In genomic region chr13:51837016-51837415, GRCh38 we compare ENCODE assay signal across 24 cellular contexts. TPM values are rescaled to one million over a fixed set of nuclear protein-coding genes. Genes with fewer than 3 reads are reported as not detected.
DNase-seq lines count a peak whose midpoint lies in the region; ATAC-seq and TF ChIP-seq lines count a peak whose summit lies in the region.
"Had no signal": no experiment of that assay in that cellular context is flagged by ENCODE, and none has a peak within 500 bp of the region (broad histone marks: within the 10 kb centered on the region; RNA-seq: fewer than 3 reads in every experiment).

No MANE protein-coding gene starts in this region.

- intact Hi-C loops in testis (cut with DNase I; ENCODE audit: low total_unique reads), result no loop called here

- no peak for ATAC-seq in activated naive CD8-positive, alpha-beta T cell treated with anti-CD3 and anti-CD28 coated beads, Interleukin-2, amount 10 ng/mL, durations not matched to agents 7 days and 5 days (ENCODE audit: low read depth)
- no peak for ATAC-seq in GM19463 (IDR thresholded peaks at IDR 0.05; ENCODE audit: unreplicated experiment)
- ATAC-seq: A549 had no signal

- H3K36me3 ChIP-seq in neutrophil (peaks cover 7% of the 10 kb centered on the region), testis (ENCODE audit: low read depth, missing control alignments) (no peaks in the 10 kb centered on the region)
- H3K36me3 ChIP-seq: BLaER1 treated with 17β-estradiol and CSF1 and Interleukin-3, amounts not matched to agents 10 nM and 100 nM had no signal

- 87% methylated on average over 3 of the region's 3 CpGs for whole genome bisulfite sequencing in testis, 2 donors

- no peaks in the 10 kb centered on the region for H3K9me3 Mint-ChIP-seq in activated naive CD8-positive, alpha-beta T cell treated with anti-CD3 and anti-CD28 coated beads, Interleukin-2, amount 10 ng/mL, durations not matched to agents 7 days and 5 days
- no peaks in the 10 kb centered on the region for H3K9me3 Mint-ChIP-seq in activated naive CD8-positive, alpha-beta T cell treated with anti-CD3 and anti-CD28 coated beads for 36 hours
- H3K9me3 Mint-ChIP-seq: CD4-positive, alpha-beta T cell had no signal

- peaks cover 94 to 99% of the 10 kb centered on the region in 2 experiments for H3K4me1 ChIP-seq in neutrophil (ENCODE audit: control insufficient read depth in 1 of 2, insufficient read depth in 1 of 2, low read depth in 1 of 2, low read length in 1 of 2)
- no peaks in the 10 kb centered on the region for H3K4me1 ChIP-seq in testis
- H3K4me1 ChIP-seq: A549 had no signal

- H3K4me3 ChIP-seq in neutrophil (ENCODE audit: low read depth in 1 of 2, low read length in 1 of 2) (peak overlapping the region; percentile 51 to 62), testis (no peak overlapping the region)
- H3K4me3 ChIP-seq: A549; BLaER1 treated with 17β-estradiol and CSF1 and Interleukin-3, amounts not matched to agents 10 nM and 100 nM; GM23248 had no signal

- no peak for TF ChIP-seq POLR2A in testis (IDR thresholded peaks at IDR 0.05)

- DNase-seq in activated naive CD8-positive, alpha-beta T cell treated with anti-CD3 and anti-CD28 coated beads, Interleukin-2, amount 10 ng/mL, durations not matched to agents 7 days and 5 days, result no peak
- DNase-seq in activated naive CD8-positive, alpha-beta T cell treated with anti-CD3 and anti-CD28 coated beads for 36 hours, result no peak
- DNase-seq in ecto neural progenitor cell (ENCODE audit: low spot score) (peak; percentile 10), testis (no peak), NCI-H146 treated with DMSO at 0.1 percent for 48 hours (lab: John Stamatoyannopoulos, UW; ENCODE audit: unreplicated experiment) (no peak)
- DNase-seq: AML-193; CD4-positive, alpha-beta T cell; GM23248; H7; KBM-7; MV-4-11; NCI-H1105; NCI-H1436 treated with DMSO at 0.1 percent for 48 hours; NCI-H1930; NCI-H446; NCI-H524 treated with DMSO at 0.1 percent for 48 hours; NCI-H774; SIG-M5 had no signal

- TF ChIP-seq CTCF in neutrophil (IDR thresholded peaks at IDR 0.05) (no peak), testis (IDR thresholded peaks at IDR 0.05) (no peak)

- no peaks in the 10 kb centered on the region for H3K27me3 Mint-ChIP-seq in activated naive CD8-positive, alpha-beta T cell treated with anti-CD3 and anti-CD28 coated beads, Interleukin-2, amount 10 ng/mL, durations not matched to agents 7 days and 5 days
- no peaks in the 10 kb centered on the region for H3K27me3 Mint-ChIP-seq in activated naive CD8-positive, alpha-beta T cell treated with anti-CD3 and anti-CD28 coated beads for 36 hours
- H3K27me3 Mint-ChIP-seq: CD4-positive, alpha-beta T cell had no signal

- peak overlapping the region; percentile 97 for H3K27ac ChIP-seq in neutrophil
- H3K27ac ChIP-seq in testis, result no peak overlapping the region
- H3K27ac ChIP-seq: A549; BLaER1 treated with 17β-estradiol and CSF1 and Interleukin-3, amounts not matched to agents 10 nM and 100 nM; GM23248 had no signal

- H3K36me3 Mint-ChIP-seq in activated naive CD8-positive, alpha-beta T cell treated with anti-CD3 and anti-CD28 coated beads, Interleukin-2, amount 10 ng/mL, durations not matched to agents 7 days and 5 days, result no peaks in the 10 kb centered on the region
- H3K36me3 Mint-ChIP-seq in activated naive CD8-positive, alpha-beta T cell treated with anti-CD3 and anti-CD28 coated beads for 36 hours, result no peaks in the 10 kb centered on the region

- no peaks in the 10 kb centered on the region for H3K27me3 ChIP-seq in neutrophil
- no peaks in the 10 kb centered on the region for H3K27me3 ChIP-seq in testis
- H3K27me3 ChIP-seq: BLaER1 treated with 17β-estradiol and CSF1 and Interleukin-3, amounts not matched to agents 10 nM and 100 nM had no signal

- POLR2A ChIA-PET in activated naive CD8-positive, alpha-beta T cell treated with anti-CD3 and anti-CD28 coated beads, Interleukin-2, amount 10 ng/mL, durations not matched to agents 7 days and 5 days (lab: Charles Lee), result interaction anchor here (1.0 kb wide), 1 partner anchor 384 kb away, joined by 3 read pairs; the partner anchor contains the start of gene INTS6

- H3K9me3 ChIP-seq in neutrophil (no peaks in the 10 kb centered on the region), testis (no peaks in the 10 kb centered on the region)
- H3K9me3 ChIP-seq: A549; BLaER1 treated with 17β-estradiol and CSF1 and Interleukin-3, amounts not matched to agents 10 nM and 100 nM had no signal

- H3K4me1 Mint-ChIP-seq in activated naive CD8-positive, alpha-beta T cell treated with anti-CD3 and anti-CD28 coated beads, Interleukin-2, amount 10 ng/mL, durations not matched to agents 7 days and 5 days, result peaks cover 40% of the 10 kb centered on the region
- peaks cover 35% of the 10 kb centered on the region for H3K4me1 Mint-ChIP-seq in activated naive CD8-positive, alpha-beta T cell treated with anti-CD3 and anti-CD28 coated beads for 36 hours

- peak overlapping the region; percentile 21 for H3K27ac Mint-ChIP-seq in activated naive CD8-positive, alpha-beta T cell treated with anti-CD3 and anti-CD28 coated beads, Interleukin-2, amount 10 ng/mL, durations not matched to agents 7 days and 5 days
- H3K27ac Mint-ChIP-seq in activated naive CD8-positive, alpha-beta T cell treated with anti-CD3 and anti-CD28 coated beads for 36 hours, result no peak overlapping the region
- H3K27ac Mint-ChIP-seq: CD4-positive, alpha-beta T cell had no signal

- H3K4me3 Mint-ChIP-seq in activated naive CD8-positive, alpha-beta T cell treated with anti-CD3 and anti-CD28 coated beads, Interleukin-2, amount 10 ng/mL, durations not matched to agents 7 days and 5 days, result peak overlapping the region; percentile 8
- no peak overlapping the region for H3K4me3 Mint-ChIP-seq in activated naive CD8-positive, alpha-beta T cell treated with anti-CD3 and anti-CD28 coated beads for 36 hours
- H3K4me3 Mint-ChIP-seq: CD4-positive, alpha-beta T cell had no signal

RNA-seq across cellular contexts. Expression of gene TMEM272, which starts 8.0 kb away (rescaled TPM):
- 1 to 10 TPM in 1 of 2 experiments, under 1 TPM in 1; 1.00 to 1.9 TPM for total RNA-seq in activated naive CD8-positive, alpha-beta T cell treated with anti-CD3 and anti-CD28 coated beads, Interleukin-2, amount 10 ng/mL, durations not matched to agents 7 days and 5 days
- 1 to 10 TPM; 1.5 to 1.6 TPM for total RNA-seq in activated naive CD8-positive, alpha-beta T cell treated with anti-CD3 and anti-CD28 coated beads for 36 hours
- total RNA-seq in testis, result 1 to 10 TPM; 1.7 to 1.9 TPM
- 0.50 TPM for polyA plus RNA-seq in testis (ENCODE audit: insufficient read depth, low read depth, low replicate concordance)
- total RNA-seq: GM23248, H7, LHCN-M2, MCF 10A had no signal
- polyA plus RNA-seq: A549, GM23248 had no signal

RNA-seq across cellular contexts. Expression of gene CCDC70, which starts 24.8 kb away (rescaled TPM):
- total RNA-seq in activated naive CD8-positive, alpha-beta T cell treated with anti-CD3 and anti-CD28 coated beads, Interleukin-2, amount 10 ng/mL, durations not matched to agents 7 days and 5 days, result not detected
- total RNA-seq in activated naive CD8-positive, alpha-beta T cell treated with anti-CD3 and anti-CD28 coated beads for 36 hours, result under 1 TPM; 0.19 to 0.56 TPM
- total RNA-seq in testis, result 10 to 100 TPM; 35.7 to 82.2 TPM
- polyA plus RNA-seq in testis (ENCODE audit: insufficient read depth, low read depth, low replicate concordance), result 175 TPM
- total RNA-seq: CD4-positive, alpha-beta T cell; GM23248; H7; LHCN-M2; MCF 10A had no signal
- polyA plus RNA-seq: A549, GM23248 had no signal

RNA-seq across cellular contexts. Expression of gene DHRS12, which starts 33.1 kb away (rescaled TPM):
- 10 to 100 TPM; 12.6 to 13.1 TPM for total RNA-seq in activated naive CD8-positive, alpha-beta T cell treated with anti-CD3 and anti-CD28 coated beads, Interleukin-2, amount 10 ng/mL, durations not matched to agents 7 days and 5 days
- total RNA-seq in activated naive CD8-positive, alpha-beta T cell treated with anti-CD3 and anti-CD28 coated beads for 36 hours, result 1 to 10 TPM; 9.7 to 9.9 TPM
- 10 to 100 TPM; 11.4 to 16.8 TPM for total RNA-seq in testis
- polyA plus RNA-seq in testis (ENCODE audit: insufficient read depth, low read depth, low replicate concordance), result 15.9 TPM

Comparison
In these comparisons a context has a peak if more than half of its experiments do, and no peak if none do; other contexts are left out.
1. H3K4me3 ChIP-seq: peak in neutrophil (2 of 2); none in testis (0 of 2).
2. RNA of gene CCDC70, which starts 24.8 kb away (total RNA-seq): 35.7 to 82.2 TPM in testis; 0.19 to 0.56 TPM in activated naive CD8-positive, alpha-beta T cell treated with anti-CD3 and anti-CD28 coated beads for 36 hours and not detected in activated naive CD8-positive, alpha-beta T cell treated with anti-CD3 and anti-CD28 coated beads, Interleukin-2, amount 10 ng/mL, durations not matched to agents 7 days and 5 days; every median in the first group is over 10 times any median in the second.